In genomic region chr7:140924019-140924820, GRCh38 we compare ENCODE assay signal across 1 cellular context.
TF ChIP-seq lines count a peak whose summit lies in the region.

No MANE protein-coding gene starts in this region.

TF ChIP-seq in HepG2, 621 proteins besides CTCF, POLR2A, EP300 and RAD21 (continued from another document and continues in another):
- peak; percentile 76 for TF ChIP-seq ZNF687 (CRISPR knock-in tag; IDR thresholded peaks at IDR 0.05)
- TF ChIP-seq ZBTB2 (CRISPR knock-in tag; IDR thresholded peaks at IDR 0.05; ENCODE audit: low read depth) = peak; percentile 45; the same call in 1 of the 2 replicates
- TF ChIP-seq FOXP1 (IDR thresholded peaks at IDR 0.05) = no peak
- TF ChIP-seq FOXP1 (CRISPR knock-in tag; IDR thresholded peaks at IDR 0.05) = peak; percentile 16; the same call in 1 of the 2 replicates
- TF ChIP-seq PAWR (CRISPR knock-in tag; IDR thresholded peaks at IDR 0.05; ENCODE audit: borderline replicate concordance) = no peak
- peak; percentile 97 for TF ChIP-seq ZBTB7A (CRISPR knock-in tag; IDR thresholded peaks at IDR 0.05)
- TF ChIP-seq GMEB1 (CRISPR knock-in tag; IDR thresholded peaks at IDR 0.05; ENCODE audit: borderline replicate concordance) = 0 out of 2 replicates have a peak, but pooled peaks have one; percentile 37
- no peak for TF ChIP-seq PLRG1 (conservative IDR thresholded peaks at IDR 0.05)
- no peak for TF ChIP-seq NFKBIZ (CRISPR knock-in tag; IDR thresholded peaks at IDR 0.05)
- TF ChIP-seq ZMYM4 (CRISPR knock-in tag; IDR thresholded peaks at IDR 0.05) = peak; percentile 79
- peak; percentile 39; the same call in 1 of the 2 replicates for TF ChIP-seq KDM5A (IDR thresholded peaks at IDR 0.05; ENCODE audit: borderline replicate concordance, low read length)
- 0 out of 2 replicates have a peak, but pooled peaks have one; percentile 19 for TF ChIP-seq HDAC2 (CRISPR knock-in tag; IDR thresholded peaks at IDR 0.05)
- TF ChIP-seq ZNF362 (CRISPR knock-in tag; IDR thresholded peaks at IDR 0.05; ENCODE audit: borderline replicate concordance) = no peak
- no peak for TF ChIP-seq ZNF468 (CRISPR knock-in tag; IDR thresholded peaks at IDR 0.05)
- TF ChIP-seq RELA (CRISPR knock-in tag; IDR thresholded peaks at IDR 0.05) = peak; percentile 46; the same call in 1 of the 2 replicates
- TF ChIP-seq JUN (CRISPR knock-in tag; IDR thresholded peaks at IDR 0.05) = no peak
- TF ChIP-seq ZFP90 (CRISPR knock-in tag; IDR thresholded peaks at IDR 0.05; ENCODE audit: borderline replicate concordance) = 0 out of 2 replicates have a peak, but pooled peaks have one; percentile 59
- no peak for TF ChIP-seq RNF219 (CRISPR knock-in tag; IDR thresholded peaks at IDR 0.05)
- peak; percentile 18 for TF ChIP-seq TBL1XR1 (IDR thresholded peaks at IDR 0.05; ENCODE audit: borderline replicate concordance, low read length, partially characterized antibody)
- 0 out of 2 replicates have a peak, but pooled peaks have one; percentile 16 for TF ChIP-seq RFXANK (CRISPR knock-in tag; IDR thresholded peaks at IDR 0.05)
- no peak for TF ChIP-seq ZNF644 (CRISPR knock-in tag; IDR thresholded peaks at IDR 0.05; ENCODE audit: low read depth)
- TF ChIP-seq HNRNPUL1 (IDR thresholded peaks at IDR 0.05; ENCODE audit: low read depth, low read length) = no peak
- TF ChIP-seq ZNF782 (CRISPR knock-in tag; IDR thresholded peaks at IDR 0.05; ENCODE audit: borderline replicate concordance) = no peak
- no peak for TF ChIP-seq ZNF850 (CRISPR knock-in tag; conservative IDR thresholded peaks at IDR 0.05)
- TF ChIP-seq CERS6 (CRISPR knock-in tag; IDR thresholded peaks at IDR 0.05) = no peak
- no peak for TF ChIP-seq ZNF549 (CRISPR knock-in tag; IDR thresholded peaks at IDR 0.05)
- peak; percentile 56; the same call in 1 of the 2 replicates for TF ChIP-seq BRCA1 (CRISPR knock-in tag; IDR thresholded peaks at IDR 0.05)
- no peak for TF ChIP-seq ZNF20 (CRISPR knock-in tag; IDR thresholded peaks at IDR 0.05)
- no peak for TF ChIP-seq HOXA7 (CRISPR knock-in tag; IDR thresholded peaks at IDR 0.05)
- no peak for TF ChIP-seq ZNF792 (CRISPR knock-in tag; IDR thresholded peaks at IDR 0.05)
- TF ChIP-seq HOXA3 (CRISPR knock-in tag; IDR thresholded peaks at IDR 0.05) = peak; percentile 84; the same call in 1 of the 2 replicates
- TF ChIP-seq ZNF530 (CRISPR knock-in tag; IDR thresholded peaks at IDR 0.05; ENCODE audit: low read depth) = no peak
- TF ChIP-seq ZBTB7B (CRISPR knock-in tag; IDR thresholded peaks at IDR 0.05) = peak; percentile 72
- TF ChIP-seq SIN3A (IDR thresholded peaks at IDR 0.05; ENCODE audit: borderline replicate concordance, low read depth, low read length) = peak; percentile 56; the same call in 1 of the 2 replicates
- peak; percentile 19 for TF ChIP-seq WIZ (CRISPR knock-in tag; IDR thresholded peaks at IDR 0.05)
- 0 out of 2 replicates have a peak, but pooled peaks have one; percentile 22 for TF ChIP-seq ZNF124 (CRISPR knock-in tag; IDR thresholded peaks at IDR 0.05)
- TF ChIP-seq FOXO1 (CRISPR knock-in tag; IDR thresholded peaks at IDR 0.05) = peak; percentile 39
- no peak for TF ChIP-seq ZNF510 (CRISPR knock-in tag; IDR thresholded peaks at IDR 0.05; ENCODE audit: low read depth)
- TF ChIP-seq ZNF598 (CRISPR knock-in tag; IDR thresholded peaks at IDR 0.05; ENCODE audit: borderline replicate concordance) = no peak
- TF ChIP-seq MTA3 (CRISPR knock-in tag; IDR thresholded peaks at IDR 0.05) = no peak
- TF ChIP-seq ZNF770 (CRISPR knock-in tag; IDR thresholded peaks at IDR 0.05) = no peak
- TF ChIP-seq RFX1 (IDR thresholded peaks at IDR 0.05) = no peak
- no peak for TF ChIP-seq ISX (CRISPR knock-in tag; conservative IDR thresholded peaks at IDR 0.05)
- no peak for TF ChIP-seq THYN1 (CRISPR knock-in tag; IDR thresholded peaks at IDR 0.05; ENCODE audit: borderline replicate concordance, low read depth)
- TF ChIP-seq DBP (CRISPR knock-in tag; IDR thresholded peaks at IDR 0.05; ENCODE audit: not compliant biosample characterization) = no peak
- 0 out of 2 replicates have a peak, but pooled peaks have one; percentile 11 for TF ChIP-seq ZNF276 (CRISPR knock-in tag; IDR thresholded peaks at IDR 0.05; ENCODE audit: low read depth)
